In the genomic region with DNA sequence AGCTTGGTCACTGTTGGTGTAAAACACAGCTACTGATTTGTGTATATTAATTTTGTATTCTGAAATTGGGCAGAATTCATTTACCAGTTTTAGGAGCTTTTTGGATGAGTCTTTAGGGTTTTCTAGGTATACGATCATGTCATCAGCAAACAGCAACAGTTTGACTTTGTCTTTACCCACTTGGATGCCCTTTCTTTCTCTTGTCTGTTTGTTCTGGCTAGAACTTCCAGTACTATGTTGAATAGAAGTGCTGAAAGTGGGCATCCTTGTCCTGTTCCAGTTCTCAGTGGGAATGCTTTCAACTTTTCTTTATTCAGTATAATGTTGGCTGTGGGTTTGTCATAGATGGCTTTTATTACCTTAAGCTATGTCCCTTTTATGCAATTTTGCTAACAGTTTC, we compare ENCODE assay signal across 6 cellular contexts. TPM values are rescaled to one million over a fixed set of nuclear protein-coding genes. Genes with fewer than 3 reads are reported as not detected.
"Had no signal": no experiment of that assay in that cellular context is flagged by ENCODE, and none has a peak within 500 bp of the region (broad histone marks: within the 10 kb centered on the region; RNA-seq: fewer than 3 reads in every experiment).

No MANE protein-coding gene starts in this region.

RNA-seq across cellular contexts. Expression of gene PRLHR, which starts 49.8 kb away (rescaled TPM):
- total RNA-seq: GM23248, H1, H4, H7, H9, HFFc6 had no signal
